ENCODE assay signal across 31 cellular contexts in the genomic region with DNA sequence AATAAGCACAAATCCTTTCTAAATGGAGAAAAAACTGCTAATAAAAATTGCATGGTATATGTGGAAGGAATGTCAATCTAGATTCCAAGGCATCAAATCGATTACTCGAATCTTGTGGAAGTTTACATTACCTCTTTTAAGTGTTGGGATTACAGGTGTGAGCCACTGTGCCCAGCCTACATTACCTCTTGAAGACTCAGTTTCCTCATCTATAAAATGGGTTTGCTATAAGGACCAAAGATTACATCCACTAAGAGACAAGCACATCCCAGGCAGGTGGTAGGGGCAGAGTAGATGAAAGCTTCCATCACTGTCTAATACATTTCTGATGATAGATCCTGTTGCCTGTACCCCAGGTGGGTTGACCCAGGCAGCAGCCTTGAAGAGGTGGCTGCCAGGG.
"Had no signal": no experiment of that assay in that cellular context is flagged by ENCODE, and none has a peak within 500 bp of the region (broad histone marks: within the 10 kb centered on the region; RNA-seq: fewer than 3 reads in every experiment).

No MANE protein-coding gene starts in this region.

- FAIRE-seq: endometrium, islet of Langerhans had no signal

- H3K27me3 Mint-ChIP-seq: dendritic cell treated with granulocyte-macrophage colony-stimulating factor and Interleukin-4, amounts not matched to agents 40 ng/mL and 50 ng/mL, for 4 days; naive B cell; natural killer cell treated with Interleukin-12 subunit alpha and Interleukin-12 subunit beta and Interleukin-15 and Interleukin-18, amount 100 ng/mL, for 72 hours; progenitor cell of endocrine pancreas had no signal

- H3K4me1 ChIP-seq: colonic mucosa, heart right ventricle, parathyroid adenoma, right atrium auricular region, sigmoid colon, tibial nerve, uterus had no signal

- H3K4me1 Mint-ChIP-seq: mesothelial cell of epicardium; neural crest cell; stimulated activated effector memory CD8-positive, alpha-beta T cell treated with anti-CD3 and anti-CD28 coated beads, Interleukin-12 subunit alpha, Interleukin-12 subunit beta, amount 100 ng/mL, for 72 hours had no signal

- DNase-seq: colonic mucosa; effector memory CD4-positive, alpha-beta T cell; erythroblast; esophagus squamous epithelium; foreskin melanocyte; glutamatergic neuron; heart right ventricle; hippocampal formation; kidney glomerular epithelial cell; mesenchymal stem cell; mucosa of descending colon; naive B cell; sigmoid colon; stimulated activated CD4-positive, alpha-beta T cell treated with anti-CD3 and anti-CD28 coated beads, Interleukin-2, amount 100 ng/mL, for 24 hours; stimulated activated CD4-positive, alpha-beta T cell treated with anti-CD3 and anti-CD28 coated beads, Interleukin-4, amount 100 ng/mL, for 24 hours; stimulated activated naive CD4-positive, alpha-beta T cell treated with Interleukin-2 at 50 U/mL for 16 hours; stomach; uterus had no signal

- ATAC-seq: mucosa of descending colon; stimulated activated effector memory CD8-positive, alpha-beta T cell treated with anti-CD3 and anti-CD28 coated beads, Interleukin-12 subunit alpha, Interleukin-12 subunit beta, amount 100 ng/mL, for 72 hours; upper lobe of right lung had no signal

- H3K9me3 Mint-ChIP-seq: dendritic cell treated with granulocyte-macrophage colony-stimulating factor and Interleukin-4, amounts not matched to agents 40 ng/mL and 50 ng/mL, for 4 days; mesothelial cell of epicardium; naive B cell; natural killer cell treated with Interleukin-12 subunit alpha and Interleukin-12 subunit beta and Interleukin-15 and Interleukin-18, amount 100 ng/mL, for 72 hours; neural crest cell; stimulated activated effector memory CD8-positive, alpha-beta T cell treated with anti-CD3 and anti-CD28 coated beads, Interleukin-12 subunit alpha, Interleukin-12 subunit beta, amount 100 ng/mL, for 72 hours had no signal

- H2AFZ ChIP-seq: parathyroid adenoma had no signal

- H3K9me3 ChIP-seq: colonic mucosa, esophagus squamous epithelium, heart right ventricle, mucosa of descending colon, right atrium auricular region, sigmoid colon, stomach, thoracic aorta, tibial nerve, upper lobe of right lung, uterus had no signal

- H3K4me3 ChIP-seq: colonic mucosa, esophagus squamous epithelium, heart right ventricle, mucosa of descending colon, right atrium auricular region, sigmoid colon, stomach, thoracic aorta, tibial nerve, upper lobe of right lung, uterus had no signal

- H3K9ac ChIP-seq: parathyroid adenoma had no signal

- H3K27me3 ChIP-seq: colonic mucosa, esophagus squamous epithelium, heart right ventricle, right atrium auricular region, sigmoid colon, stomach, tibial nerve, upper lobe of right lung, uterus had no signal

- H3K79me2 ChIP-seq: parathyroid adenoma had no signal

- H3K4me3 Mint-ChIP-seq: dendritic cell treated with granulocyte-macrophage colony-stimulating factor and Interleukin-4, amounts not matched to agents 40 ng/mL and 50 ng/mL, for 4 days; mesothelial cell of epicardium; naive B cell; natural killer cell treated with Interleukin-12 subunit alpha and Interleukin-12 subunit beta and Interleukin-15 and Interleukin-18, amount 100 ng/mL, for 72 hours; neural crest cell; stimulated activated effector memory CD8-positive, alpha-beta T cell treated with anti-CD3 and anti-CD28 coated beads, Interleukin-12 subunit alpha, Interleukin-12 subunit beta, amount 100 ng/mL, for 72 hours had no signal

- H3K36me3 ChIP-seq: right atrium auricular region, uterus had no signal

- H3K27ac ChIP-seq: colonic mucosa, esophagus squamous epithelium, heart right ventricle, parathyroid adenoma, right atrium auricular region, sigmoid colon, stomach, thoracic aorta, tibial nerve, upper lobe of right lung, uterus had no signal

- H3K27ac Mint-ChIP-seq: dendritic cell treated with granulocyte-macrophage colony-stimulating factor and Interleukin-4, amounts not matched to agents 40 ng/mL and 50 ng/mL, for 4 days; mesothelial cell of epicardium; naive B cell; natural killer cell treated with Interleukin-12 subunit alpha and Interleukin-12 subunit beta and Interleukin-15 and Interleukin-18, amount 100 ng/mL, for 72 hours; progenitor cell of endocrine pancreas; stimulated activated effector memory CD8-positive, alpha-beta T cell treated with anti-CD3 and anti-CD28 coated beads, Interleukin-12 subunit alpha, Interleukin-12 subunit beta, amount 100 ng/mL, for 72 hours had no signal
